10 cellular contexts compared by ENCODE assay signal in the genomic region with DNA sequence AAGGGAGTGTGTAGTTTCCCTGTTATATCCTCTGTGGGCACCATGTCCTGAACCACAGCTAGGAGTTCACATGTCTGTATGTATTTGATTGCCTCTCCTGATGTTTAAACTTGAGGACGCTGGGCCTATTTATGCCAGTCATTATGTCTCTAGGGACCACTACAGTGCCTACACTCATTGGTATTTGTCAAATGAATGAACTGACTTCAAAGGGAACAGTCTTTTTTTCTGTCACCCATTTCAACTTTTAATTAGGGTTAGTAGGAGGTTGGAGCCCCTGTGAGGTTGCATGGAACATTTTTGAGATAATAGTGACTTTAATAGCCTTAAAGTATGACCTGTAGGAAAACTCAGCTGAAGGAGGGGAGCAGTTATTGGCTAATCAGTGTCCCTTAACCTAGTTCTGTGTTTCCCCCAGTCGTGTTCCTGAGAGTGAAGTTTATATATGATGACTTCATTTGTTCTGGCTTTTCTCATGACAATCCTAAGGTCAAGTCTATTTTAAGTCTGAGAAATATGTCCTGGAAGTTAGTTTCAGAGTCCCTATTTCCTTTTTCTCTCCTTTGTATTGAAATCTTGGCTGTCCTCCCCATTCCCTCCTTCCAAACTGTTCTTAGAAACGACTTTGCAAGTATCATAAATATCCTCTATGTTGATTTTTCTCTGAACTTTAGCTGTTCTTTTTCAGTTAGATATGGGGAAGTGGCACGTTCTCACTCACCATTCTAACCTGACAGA. TPM values are rescaled to one million over a fixed set of nuclear protein-coding genes. Genes with fewer than 3 reads are reported as not detected.
DNase-seq lines count a peak whose midpoint lies in the region; ATAC-seq and TF ChIP-seq lines count a peak whose summit lies in the region.
"Had no signal": no experiment of that assay in that cellular context is flagged by ENCODE, and none has a peak within 500 bp of the region (broad histone marks: within the 10 kb centered on the region; RNA-seq: fewer than 3 reads in every experiment).

No MANE protein-coding gene starts in this region.

- H3K27ac ChIP-seq in OCI-LY7 (ENCODE audit: low read depth, low read length, poor library complexity, severe bottlenecking), result peak overlapping the region; percentile 47
- H3K27ac ChIP-seq in heart right ventricle, result peak overlapping the region; percentile 50 to 85 (median 72)
- peak overlapping the region; percentile 64 for H3K27ac ChIP-seq in skeletal muscle tissue (ENCODE audit: low read depth, low read length)

- TF ChIP-seq CTCF in OCI-LY7 (conservative IDR thresholded peaks at IDR 0.05; ENCODE audit: low read length) (peak; percentile 72), heart right ventricle (IDR thresholded peaks at IDR 0.05) (peak in 2 of 9 donors; percentile 20 to 63)

- H3K9ac ChIP-seq in skeletal muscle tissue (ENCODE audit: low read depth in 1 of 3, low read length in 3 of 3), result peak overlapping the region in 1 of 3 donors; percentile 24

- intact Hi-C loops in OCI-LY7 (cut with micrococcal nuclease; ENCODE audit: unreplicated experiment), result loop anchor here (2.0 kb wide), 1 partner anchor 30 kb away; a partner anchor contains a TSS
- intact Hi-C loops in heart right ventricle (cut with DNase I), result no loop called here

- H3K4me2 ChIP-seq in OCI-LY7 (ENCODE audit: low read length), result peak overlapping the region; percentile 50

- H3K9me2 ChIP-seq in OCI-LY7 (ENCODE audit: insufficient read depth, low read length), result no peaks in the 10 kb centered on the region

- no peaks in the 10 kb centered on the region for H4K20me1 ChIP-seq in OCI-LY7 (ENCODE audit: insufficient read depth, low read length)

- CTCF ChIA-PET in OCI-LY7 (lab: Charles Lee; ENCODE audit: unreplicated experiment), result interaction anchor here (1.1 to 1.6 kb wide), 2 partner anchors 31 to 82 kb away, joined by 3 to 4 read pairs; no protein-coding TSS in a partner anchor

- ATAC-seq in GM18511 (IDR thresholded peaks at IDR 0.05; ENCODE audit: unreplicated experiment) (peak; percentile 48), heart right ventricle (peak; percentile 72 to 86 (median 82)), HG02981 (IDR thresholded peaks at IDR 0.05; ENCODE audit: unreplicated experiment) (no peak), GM19397 (IDR thresholded peaks at IDR 0.05; ENCODE audit: unreplicated experiment) (no peak)
- ATAC-seq: activated T-helper 17 cell treated with anti-CD3 and anti-CD28 coated beads, Interleukin-2, amount 50 U/mL, for 72 hours; natural killer cell treated with Interleukin-12 subunit alpha and Interleukin-12 subunit beta and Interleukin-15 and Interleukin-18, amount 100 ng/mL, for 72 hours had no signal

- no TSS peak for BruUV-seq in OCI-LY7 (replicated peaks; lab: Mats Ljungman, UMichigan)

- H3K36me3 ChIP-seq in OCI-LY7 (ENCODE audit: insufficient read depth, low read length), result no peaks in the 10 kb centered on the region
- H3K36me3 ChIP-seq in heart right ventricle, result no peaks in the 10 kb centered on the region
- H3K36me3 ChIP-seq in skeletal muscle tissue (ENCODE audit: control insufficient read depth in 3 of 3, insufficient read depth in 3 of 3, low read length in 3 of 3), result no peaks in the 10 kb centered on the region

- H3K9me3 ChIP-seq in OCI-LY7 (ENCODE audit: low read length), result no peaks in the 10 kb centered on the region
- no peaks in the 10 kb centered on the region for H3K9me3 ChIP-seq in heart right ventricle
- no peaks in the 10 kb centered on the region for H3K9me3 ChIP-seq in skeletal muscle tissue (ENCODE audit: control insufficient read depth in 3 of 3, low read length in 3 of 3)

- DNase-seq in OCI-LY7 (ENCODE audit: low spot score) (peak; percentile 62), heart right ventricle (no peak), germinal center (ENCODE audit: low spot score) (no peak)
- DNase-seq in activated effector memory CD4-positive, alpha-beta T cell treated with anti-CD3 and anti-CD28 coated beads, Interleukin-2, amount 50 U/mL, for 16 hours, result no peak

- POLR2A ChIA-PET in OCI-LY7 (lab: Charles Lee), result interaction anchor here (1.1 to 1.4 kb wide), 3 partner anchors 11 to 19 kb away, joined by 3 read pairs; no protein-coding TSS in a partner anchor

- H3K4me3 ChIP-seq in OCI-LY7 (ENCODE audit: low read depth, low read length, poor library complexity, severe bottlenecking), result no peak overlapping the region
- H3K4me3 ChIP-seq in heart right ventricle, result no peak overlapping the region
- H3K4me3 ChIP-seq in skeletal muscle tissue (ENCODE audit: low read length in 3 of 3), result no peak overlapping the region

- 3 to 10% methylated on average over 4 of the region's 4 CpGs for WGBS in heart right ventricle, 2 donors

- H3K27me3 ChIP-seq in heart right ventricle (no peaks in the 10 kb centered on the region), skeletal muscle tissue (ENCODE audit: control insufficient read depth in 3 of 3, insufficient read depth in 3 of 3, low read length in 3 of 3) (no peaks in the 10 kb centered on the region)

- H3K4me1 ChIP-seq in OCI-LY7 (ENCODE audit: insufficient read depth, low read length, poor library complexity, severe bottlenecking) (peaks cover 52% of the 10 kb centered on the region), heart right ventricle (peaks cover 24 to 72% (median 52%) of the 10 kb centered on the region in 9 donors), skeletal muscle tissue (ENCODE audit: control insufficient read depth in 3 of 3, insufficient read depth in 3 of 3, low read length in 3 of 3) (peaks cover 28 to 35% (median 34%) of the 10 kb centered on the region in 3 donors)

- H2AFZ ChIP-seq in OCI-LY7 (ENCODE audit: low read length), result 0 out of 2 replicates have a peak overlapping the region, but pooled peaks have one; percentile 11

- H3K79me2 ChIP-seq in OCI-LY7 (ENCODE audit: insufficient read depth, low read depth, low read length), result peaks cover 29% of the 10 kb centered on the region; the same call in 1 of the 2 replicates

RNA-seq across cellular contexts. Expression of a gene that starts 29.0 kb away (rescaled TPM):
- 17.3 and 28.3 TPM in 2 replicates for total RNA-seq in OCI-LY7 (2014; rRNA removed; shearing (Covaris generic))
- total RNA-seq in OCI-LY7 (2022) (29.6 and 32.3 TPM in 2 replicates), heart right ventricle (10 to 100 TPM; 13.1 to 20.3 (median 17.4) TPM), skeletal muscle tissue (49.6 TPM)
- polyA plus RNA-seq in heart right ventricle, result 10 to 100 TPM; 10.9 to 46.7 TPM

Comparison
In these comparisons a context has a peak if more than half of its experiments do, and no peak if none do; other contexts are left out.
1. ATAC-seq: peak in GM18511 (single experiment) and heart right ventricle (8 of 8); none in HG02981 (single experiment) and GM19397 (single experiment).
2. Peak in every context shown above with its lines, with median percentiles within 50 percentile points of each other: H3K27ac ChIP-seq.